ENCODE assay signal across 8 cellular contexts in the genomic region with DNA sequence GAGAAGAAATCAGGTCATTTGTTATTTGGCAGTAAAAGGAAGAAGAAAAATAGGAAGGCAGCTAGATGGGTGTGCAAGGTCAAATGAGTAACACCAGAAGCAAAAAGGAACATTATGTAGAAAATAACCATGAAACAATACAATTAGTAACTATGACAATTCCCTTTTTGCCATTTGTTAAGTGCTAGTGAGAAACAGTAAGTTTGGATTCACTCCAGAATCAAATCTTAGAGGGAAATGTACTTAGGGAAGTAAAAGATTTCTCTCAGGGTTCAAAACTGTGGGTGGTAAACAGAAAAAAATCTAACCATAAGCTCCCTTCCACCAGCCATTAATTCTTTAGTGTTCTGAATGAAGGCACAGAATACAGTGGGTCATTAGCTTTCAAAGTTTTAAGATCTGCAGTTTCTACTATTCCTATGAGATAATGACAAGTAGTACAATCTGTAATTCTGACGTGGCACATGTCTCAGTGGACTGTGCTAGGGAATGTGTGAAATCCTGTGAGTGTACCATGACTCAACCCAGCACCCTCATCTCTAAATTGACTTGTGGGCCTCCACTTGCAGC. TPM values are rescaled to one million over a fixed set of nuclear protein-coding genes. Genes with fewer than 3 reads are reported as not detected.
DNase-seq lines count a peak whose midpoint lies in the region; ATAC-seq, FAIRE-seq and TF ChIP-seq lines count a peak whose summit lies in the region.

No MANE protein-coding gene starts in this region.

- intact Hi-C loops in A673 (cut with micrococcal nuclease; ENCODE audit: unreplicated experiment): no loop called here

- peaks cover 44% of the 10 kb centered on the region for H3K4me1 ChIP-seq in A673 (ENCODE audit: insufficient read depth, low read length, poor library complexity, severe bottlenecking)
- H3K4me1 ChIP-seq in adipocyte (ENCODE audit: control insufficient read depth, insufficient read depth, low read length): peaks cover 48% of the 10 kb centered on the region

- TF ChIP-seq POLR2A in GM12892 (IDR thresholded peaks at IDR 0.05; ENCODE audit: low read depth, low read length): no peak

- CTCF ChIA-PET in A673 (lab: Charles Lee): no interaction called here

- BruUV-seq in A673 (replicated peaks; lab: Mats Ljungman, UMichigan): no TSS peak

- H3K4me3 ChIP-seq in A673 (ENCODE audit: low read depth, low read length, poor library complexity, severe bottlenecking): no peak overlapping the region
- H3K4me3 ChIP-seq in adipocyte (ENCODE audit: low read length): peak overlapping the region; percentile 41

- POLR2A ChIA-PET in A673 (lab: Charles Lee; ENCODE audit: low non-redundant PET): interaction anchor here (0.7 kb wide), 1 partner anchor 198 kb away, joined by 3 read pairs; a partner anchor contains a TSS

- H3K9ac ChIP-seq in adipocyte (ENCODE audit: low read length): peak overlapping the region; percentile 8

- H3K27me3 ChIP-seq in A673 (replicated peaks; ENCODE audit: insufficient read depth, low read depth, low read length, poor library complexity): no peaks in the 10 kb centered on the region
- no peaks in the 10 kb centered on the region for H3K27me3 ChIP-seq in adipocyte (replicated peaks; ENCODE audit: control insufficient read depth, insufficient read depth, low read length)

- H3K9me3 ChIP-seq in A673 (ENCODE audit: low read depth, low read length, poor library complexity, severe bottlenecking): no peaks in the 10 kb centered on the region
- no peaks in the 10 kb centered on the region for H3K9me3 ChIP-seq in adipocyte (ENCODE audit: control insufficient read depth, low read length)

- no peak for ATAC-seq in GM18502 (IDR thresholded peaks at IDR 0.05; ENCODE audit: poor library complexity, unreplicated experiment)

- DNase-seq in A673 (ENCODE audit: low spot score) (peak; percentile 79), H4 (ENCODE audit: low spot score) (peak; percentile 31), adipocyte (ENCODE audit: low read depth) (peak; percentile 71), kidney glomerular epithelial cell (lab: John Stamatoyannopoulos, UW) (peak; percentile 61), GM12892 (ENCODE audit: insufficient read length) (no peak), DMS 273 (lab: John Stamatoyannopoulos, UW; ENCODE audit: unreplicated experiment) (no peak)
- DNase-seq in NK-92 treated with Interleukin-12 subunit alpha and Interleukin-12 subunit beta, amount 100 ng/mL, for 24 hours (lab: John Stamatoyannopoulos, UW): no peak

- H3K27ac ChIP-seq in A673 (ENCODE audit: low read depth, low read length, poor library complexity, severe bottlenecking): peak overlapping the region; percentile 63

- no peaks in the 10 kb centered on the region for H3K36me3 ChIP-seq in A673 (ENCODE audit: insufficient read depth, low read length, poor library complexity, severe bottlenecking)
- no peaks in the 10 kb centered on the region for H3K36me3 ChIP-seq in adipocyte (ENCODE audit: control insufficient read depth, insufficient read depth, low read length, severe bottlenecking)

- no peak for FAIRE-seq in GM12892 (lab: Jason Lieb, UNC)

- no peak for TF ChIP-seq CTCF in A673 (conservative IDR thresholded peaks at IDR 0.05; ENCODE audit: low read depth, low read length)

RNA-seq across cellular contexts. Expression of a gene that starts 17.1 kb away (rescaled TPM):
- 63.4 and 64.9 TPM in 2 replicates for total RNA-seq in A673 (2021)
- 19.7 and 25.1 TPM in 2 replicates for total RNA-seq in H4 (2014; rRNA removed; shearing (Covaris generic))
- polyA plus RNA-seq in GM12892 (2012; ENCODE audit: missing spikeins): 32.1 TPM

RNA-seq across cellular contexts. Expression of a gene that starts 57.6 kb away (rescaled TPM):
- 65.9 and 98.5 TPM in 2 replicates for total RNA-seq in A673 (2021)
- total RNA-seq in H4 (2014; rRNA removed; shearing (Covaris generic)): 53.1 and 68.9 TPM in 2 replicates
- 129 TPM for polyA plus RNA-seq in GM12892 (2012; ENCODE audit: missing spikeins)

Comparison
In these comparisons a context has a peak if more than half of its experiments do, and no peak if none do; other contexts are left out.
1. DNase-seq: peak in A673 (single experiment), H4 (single experiment), adipocyte (single experiment) and kidney glomerular epithelial cell (single experiment); none in NK-92 treated with Interleukin-12 subunit alpha and Interleukin-12 subunit beta, amount 100 ng/mL, for 24 hours (single experiment), GM12892 (single experiment) and DMS 273 (single experiment).